In the genomic region with DNA sequence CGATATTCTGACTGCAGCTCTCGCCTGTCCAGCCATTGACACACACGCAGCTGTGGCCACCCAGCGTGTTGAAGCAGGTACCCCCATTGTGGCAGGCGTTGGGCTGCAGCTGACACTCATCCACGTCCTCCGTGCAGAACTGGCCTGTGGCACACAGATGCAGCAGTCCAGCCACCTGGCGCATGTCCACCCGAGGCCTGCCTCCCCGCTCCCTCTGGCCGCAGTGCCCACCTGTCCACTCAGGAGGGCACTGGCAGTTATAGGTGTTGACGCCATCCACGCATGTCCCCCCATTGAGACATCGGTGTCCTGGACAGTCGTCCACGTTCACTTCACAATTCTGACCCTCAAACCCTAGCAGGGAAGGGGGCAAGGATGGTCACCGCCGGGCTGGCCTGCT, we compare ENCODE assay signal across 25 cellular contexts. TPM values are rescaled to one million over a fixed set of nuclear protein-coding genes. Genes with fewer than 3 reads are reported as not detected.
"Had no signal": no experiment of that assay in that cellular context is flagged by ENCODE, and none has a peak within 500 bp of the region (broad histone marks: within the 10 kb centered on the region; RNA-seq: fewer than 3 reads in every experiment).

No MANE protein-coding gene starts in this region.

- H3K4me3 ChIP-seq: MG63 had no signal

- H3K27ac ChIP-seq: HL-60, RWPE1 had no signal

- H3K9ac ChIP-seq: SK-N-SH had no signal

- H3K4me2 ChIP-seq: SK-N-SH had no signal

- DNase-seq: KBM-7; MG63; NCI-H1092; NCI-H1105 treated with DMSO at 0.1 percent for 48 hours; NCI-H1417 treated with DMSO at 0.1 percent for 48 hours; NCI-H146; NCI-H187; NCI-H2029; NCI-H2081 treated with DMSO at 0.1 percent for 48 hours; NCI-H2171; NCI-H226; NCI-H446; NCI-H510A; NCI-H526; NCI-H82; NK-92 treated with Interleukin-12 subunit alpha and Interleukin-12 subunit beta, amount 100 ng/mL, for 24 hours; PC-3; SHP77; SK-N-SH; SW 1271 had no signal

- ATAC-seq: Panc1, PC-3 had no signal

- H3K9me3 ChIP-seq: MG63, SK-N-SH had no signal

- H3K36me3 ChIP-seq: MG63 had no signal

- H3K27me3 ChIP-seq: MG63 had no signal

- FAIRE-seq: HTR-8/SVneo had no signal

RNA-seq across cellular contexts. Expression of a gene that starts 40.7 kb away (rescaled TPM):
- total RNA-seq: PC-3, SK-MEL-5 had no signal
